18 cellular contexts compared by ENCODE assay signal in the genomic region with DNA sequence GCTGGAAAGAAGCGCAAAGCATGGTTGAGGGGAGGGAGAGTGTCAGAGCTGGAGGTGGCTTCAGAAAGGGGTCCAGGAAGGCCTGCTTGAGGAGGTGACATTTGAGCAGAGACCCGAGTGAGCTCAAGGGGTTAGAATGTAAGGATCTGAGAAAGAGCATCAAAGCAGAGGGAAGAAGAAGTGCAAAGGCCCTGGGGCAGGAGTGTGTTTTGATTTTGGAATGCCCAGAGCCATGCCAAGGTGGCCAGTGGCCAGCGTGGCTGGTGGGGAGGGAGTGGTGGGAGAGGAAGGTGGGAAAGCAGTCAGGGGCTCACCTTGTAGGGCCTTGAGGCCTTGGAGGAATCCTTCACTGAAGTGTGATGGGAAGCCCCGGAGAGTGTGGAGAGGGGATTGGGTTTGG. TPM values are rescaled to one million over a fixed set of nuclear protein-coding genes. Genes with fewer than 3 reads are reported as not detected.
DNase-seq lines count a peak whose midpoint lies in the region; TF ChIP-seq lines count a peak whose summit lies in the region.
"Had no signal": no experiment of that assay in that cellular context is flagged by ENCODE, and none has a peak within 500 bp of the region (broad histone marks: within the 10 kb centered on the region; RNA-seq: fewer than 3 reads in every experiment).

No MANE protein-coding gene starts in this region.

- peaks cover 13% of the 10 kb centered on the region for H3K4me1 Mint-ChIP-seq in neural crest cell
- H3K4me1 Mint-ChIP-seq in progenitor cell of endocrine pancreas (ENCODE audit: low read depth): peaks cover 28% of the 10 kb centered on the region
- peaks cover 4% of the 10 kb centered on the region for H3K4me1 Mint-ChIP-seq in osteocyte (ENCODE audit: unreplicated experiment)
- H3K4me1 Mint-ChIP-seq: B cell; CD4-positive, CD25-positive, alpha-beta regulatory T cell; CD8-positive, alpha-beta memory T cell had no signal

- TF ChIP-seq CTCF in left ventricle myocardium inferior (IDR thresholded peaks at IDR 0.05; ENCODE audit: borderline replicate concordance) (no peak), neural crest cell (conservative IDR thresholded peaks at IDR 0.05) (no peak), progenitor cell of endocrine pancreas (IDR thresholded peaks at IDR 0.05; ENCODE audit: unreplicated experiment) (no peak), osteocyte (IDR thresholded peaks at IDR 0.05) (no peak)

- intact Hi-C loops in cardiac septum (cut with DNase I) (no loop called here), left ventricle myocardium inferior (cut with micrococcal nuclease) (no loop called here)

- H3K4me1 ChIP-seq in left ventricle myocardium inferior: peaks cover 66% of the 10 kb centered on the region
- H3K4me1 ChIP-seq: BLaER1, HAP-1 had no signal

- no peaks in the 10 kb centered on the region for H3K27me3 ChIP-seq in left ventricle myocardium inferior (ENCODE audit: low read depth)
- H3K27me3 ChIP-seq: BLaER1 had no signal

- no peaks in the 10 kb centered on the region for H3K9me3 ChIP-seq in left ventricle myocardium inferior (replicated peaks)
- H3K9me3 ChIP-seq: BLaER1, HAP-1 had no signal

- peak overlapping the region; percentile 4 for H3K27ac Mint-ChIP-seq in neural crest cell (ENCODE audit: unreplicated experiment)
- peak overlapping the region; percentile 62 for H3K27ac Mint-ChIP-seq in progenitor cell of endocrine pancreas
- H3K27ac Mint-ChIP-seq in osteocyte (ENCODE audit: unreplicated experiment): no peak overlapping the region
- H3K27ac Mint-ChIP-seq: B cell; CD4-positive, CD25-positive, alpha-beta regulatory T cell had no signal

- H3K4me3 ChIP-seq in left ventricle myocardium inferior: no peak overlapping the region
- H3K4me3 ChIP-seq: BLaER1, GM23248, HAP-1 had no signal

- H3K9me3 Mint-ChIP-seq in neural crest cell (no peaks in the 10 kb centered on the region), progenitor cell of endocrine pancreas (ENCODE audit: low read depth) (no peaks in the 10 kb centered on the region), osteocyte (ENCODE audit: unreplicated experiment) (no peaks in the 10 kb centered on the region)
- H3K9me3 Mint-ChIP-seq: CD4-positive, CD25-positive, alpha-beta regulatory T cell; CD8-positive, alpha-beta memory T cell had no signal

- H3K36me3 Mint-ChIP-seq in neural crest cell (ENCODE audit: low read depth) (no peaks in the 10 kb centered on the region), progenitor cell of endocrine pancreas (ENCODE audit: insufficient read depth) (no peaks in the 10 kb centered on the region), osteocyte (ENCODE audit: unreplicated experiment) (no peaks in the 10 kb centered on the region)
- H3K36me3 Mint-ChIP-seq: CD4-positive, CD25-positive, alpha-beta regulatory T cell; CD8-positive, alpha-beta memory T cell had no signal

- DNase-seq in cardiac septum (ENCODE audit: low spot score) (peak; percentile 68), left ventricle myocardium inferior (no peak), neural crest cell (ENCODE audit: low read depth, low spot score) (no peak), progenitor cell of endocrine pancreas (ENCODE audit: low spot score, unreplicated experiment) (no peak), G401 (ENCODE audit: low spot score) (no peak), osteocyte (ENCODE audit: extremely low spot score, unreplicated experiment) (no peak), NCI-H446 treated with DMSO at 0.1 percent for 48 hours (lab: John Stamatoyannopoulos, UW) (no peak)
- DNase-seq: CD4-positive, CD25-positive, alpha-beta regulatory T cell; CD8-positive, alpha-beta memory T cell; DMS 273 treated with DMSO at 0.1 percent for 48 hours; DMS79 treated with DMSO at 0.1 percent for 48 hours; GM23248 had no signal

- in situ Hi-C loops in G401 (cut with HindIII; ENCODE audit: low sequenced_read_pairs): no loop called here

- H3K4me3 Mint-ChIP-seq in neural crest cell (no peak overlapping the region), progenitor cell of endocrine pancreas (ENCODE audit: low read depth) (no peak overlapping the region), osteocyte (ENCODE audit: unreplicated experiment) (no peak overlapping the region)
- H3K4me3 Mint-ChIP-seq: B cell; CD4-positive, CD25-positive, alpha-beta regulatory T cell; CD8-positive, alpha-beta memory T cell had no signal

- no peak overlapping the region for H3K27ac ChIP-seq in left ventricle myocardium inferior (replicated peaks)
- H3K27ac ChIP-seq: 22Rv1, BLaER1, C4-2B, GM23248 had no signal

- H3K27me3 Mint-ChIP-seq in neural crest cell (ENCODE audit: low read depth): no peaks in the 10 kb centered on the region
- no peaks in the 10 kb centered on the region for H3K27me3 Mint-ChIP-seq in progenitor cell of endocrine pancreas
- no peaks in the 10 kb centered on the region for H3K27me3 Mint-ChIP-seq in osteocyte (ENCODE audit: unreplicated experiment)
- H3K27me3 Mint-ChIP-seq: B cell; CD4-positive, CD25-positive, alpha-beta regulatory T cell had no signal

- no peaks in the 10 kb centered on the region for H3K36me3 ChIP-seq in left ventricle myocardium inferior
- H3K36me3 ChIP-seq: BLaER1, HAP-1 had no signal

RNA-seq across cellular contexts. Expression of a gene that starts 15.4 kb away (rescaled TPM):
- total RNA-seq in cardiac septum (22.4 TPM), left ventricle myocardium inferior (30.4 TPM), neural crest cell (2.4 TPM in 2 replicates), progenitor cell of endocrine pancreas (2.3 and 2.6 TPM in 2 replicates), osteocyte (5.9 and 6.0 TPM in 2 replicates)
- 1.5 and 2.4 TPM in 2 replicates for total RNA-seq in G401 (2014; rRNA removed; shearing (Covaris generic))
- total RNA-seq: GM23248, H4 had no signal

RNA-seq across cellular contexts. Expression of a gene that starts 47.2 kb away (rescaled TPM):
- total RNA-seq in cardiac septum (412 TPM), left ventricle myocardium inferior (389 TPM), neural crest cell (2,514 and 2,574 TPM in 2 replicates), progenitor cell of endocrine pancreas (1,367 and 1,453 TPM in 2 replicates), osteocyte (1,157 and 1,175 TPM in 2 replicates)
- 2,570 and 3,194 TPM in 2 replicates for total RNA-seq in G401 (2014; rRNA removed; shearing (Covaris generic))
